Comparison of ENCODE assay signal across 7 cellular contexts in the genomic region with DNA sequence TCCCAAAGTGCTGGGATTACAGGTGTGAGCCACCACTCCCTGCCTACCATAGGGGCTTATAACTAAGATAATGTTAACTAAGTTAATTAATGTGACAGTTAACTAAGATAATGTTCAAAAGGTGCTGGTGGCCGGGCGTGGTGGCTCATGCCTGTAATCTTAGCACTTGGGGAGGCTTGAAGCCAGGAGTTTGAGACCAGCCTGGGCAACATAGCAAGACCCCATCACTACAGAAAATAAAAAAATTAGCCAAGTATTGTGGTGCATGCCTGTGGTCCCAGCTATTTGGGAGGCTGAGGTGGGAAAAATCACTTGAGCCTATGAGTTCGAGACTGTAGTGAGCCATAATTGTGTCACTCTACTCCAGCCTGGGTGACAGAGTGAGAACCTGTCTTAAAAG.
"Had no signal": no experiment of that assay in that cellular context is flagged by ENCODE, and none has a peak within 500 bp of the region (broad histone marks: within the 10 kb centered on the region; RNA-seq: fewer than 3 reads in every experiment).

No MANE protein-coding gene starts in this region.

- H3K4me3 ChIP-seq: GM23338 had no signal

- H3K27ac ChIP-seq: HL-60 had no signal

- DNase-seq: H9, HCEC 1CT, HFFc6, IMR-90, KBM-7 had no signal

- H3K4me3 Mint-ChIP-seq: GM23338, H9, HFFc6 had no signal

- H3K27ac Mint-ChIP-seq: GM23338, H9, HFFc6 had no signal

- H3K9me3 Mint-ChIP-seq: GM23338, H9, HFFc6 had no signal

- ATAC-seq: GM23338 had no signal
